ENCODE assay signal across 8 cellular contexts in genomic region chr9:99463144-99463543, GRCh38.
"Had no signal": no experiment of that assay in that cellular context is flagged by ENCODE, and none has a peak within 500 bp of the region (broad histone marks: within the 10 kb centered on the region; RNA-seq: fewer than 3 reads in every experiment).

No MANE protein-coding gene starts in this region.

- H3K4me3 Mint-ChIP-seq: HFFc6 had no signal

- DNase-seq: GM23248, GOT3, H7, HFFc6, IMR-90 had no signal

- H3K9me3 ChIP-seq: HAP-1 had no signal

- H3K27ac ChIP-seq: GM23248 had no signal

- H3K36me3 ChIP-seq: HAP-1 had no signal

- ATAC-seq: HCT116, K562 had no signal

- H3K9me3 Mint-ChIP-seq: HFFc6 had no signal

- H3K4me1 ChIP-seq: HAP-1 had no signal

- H2AFZ ChIP-seq: GM23248 had no signal

- H3K4me3 ChIP-seq: GM23248, HAP-1, K562 had no signal

- H3K27ac Mint-ChIP-seq: HFFc6 had no signal
